Comparison of ENCODE assay signal across 21 cellular contexts in the genomic region with DNA sequence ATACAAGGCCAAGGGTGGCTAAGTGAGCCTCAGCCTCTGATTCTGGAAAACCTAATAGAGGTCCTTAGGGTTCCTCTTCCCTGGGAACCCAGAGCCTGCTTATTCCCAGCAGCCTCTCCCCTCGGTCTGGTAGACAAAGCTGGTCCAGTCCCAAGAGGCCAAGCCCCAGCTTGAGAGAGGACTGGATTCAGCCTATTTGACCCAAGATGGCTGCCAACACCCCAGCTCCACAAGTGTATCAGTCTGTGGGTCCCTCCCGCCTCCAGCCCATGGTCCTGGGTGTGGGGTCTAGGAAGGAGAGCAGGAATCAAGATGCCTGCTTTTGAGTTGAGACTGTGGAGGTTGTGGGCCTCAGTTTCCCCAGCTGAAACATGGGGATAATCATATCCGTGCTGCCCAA. TPM values are rescaled to one million over a fixed set of nuclear protein-coding genes. Genes with fewer than 3 reads are reported as not detected.
DNase-seq lines count a peak whose midpoint lies in the region; ATAC-seq, FAIRE-seq and TF ChIP-seq lines count a peak whose summit lies in the region.
"Had no signal": no experiment of that assay in that cellular context is flagged by ENCODE, and none has a peak within 500 bp of the region (broad histone marks: within the 10 kb centered on the region; RNA-seq: fewer than 3 reads in every experiment).

No MANE protein-coding gene starts in this region.

- H3K9me2 ChIP-seq in SU-DHL-6 (replicated peaks; ENCODE audit: insufficient read depth, low read length) (no peaks in the 10 kb centered on the region), SK-N-SH (no peaks in the 10 kb centered on the region)

- H3K79me2 ChIP-seq in SU-DHL-6 (ENCODE audit: insufficient read depth, low read length) (no peaks in the 10 kb centered on the region), SK-N-SH (ENCODE audit: insufficient read depth) (no peaks in the 10 kb centered on the region)

- H3K4me3 ChIP-seq in SU-DHL-6 (ENCODE audit: insufficient read depth, low read length, poor library complexity, severe bottlenecking) (no peak overlapping the region), pancreas (no peak overlapping the region), SK-N-SH (ENCODE audit: low read depth in 2 of 2, low read length in 1 of 2) (no peak overlapping the region)
- H3K4me3 ChIP-seq: cardiac muscle cell, SK-N-MC, thoracic aorta had no signal

- H3K27me3 ChIP-seq in SU-DHL-6 (ENCODE audit: low read length) (no peaks in the 10 kb centered on the region), foreskin keratinocyte (no peaks in the 10 kb centered on the region), pancreas (no peaks in the 10 kb centered on the region), SK-N-SH (ENCODE audit: insufficient read depth) (no peaks in the 10 kb centered on the region)
- H3K27me3 ChIP-seq: BE2C, cardiac muscle cell had no signal

- TF ChIP-seq CTCF in C4-2B (conservative IDR thresholded peaks at IDR 0.05) (no peak), SU-DHL-6 (IDR thresholded peaks at IDR 0.05; ENCODE audit: insufficient read depth, low read length, poor library complexity, severe bottlenecking) (no peak), foreskin keratinocyte (conservative IDR thresholded peaks at IDR 0.05) (no peak), pancreas (IDR thresholded peaks at IDR 0.05) (no peak), SK-N-SH (IDR thresholded peaks at IDR 0.05) (no peak)

- intact Hi-C loops in pancreas (cut with DNase I) (no loop called here), left cardiac atrium (cut with DNase I) (no loop called here)

- H3K9ac ChIP-seq in SU-DHL-6 (ENCODE audit: low read length) (no peak overlapping the region), SK-N-SH (no peak overlapping the region)

- ATAC-seq in foreskin keratinocyte (no peak), pancreas (no peak), left cardiac atrium (no peak), GM21825 (IDR thresholded peaks at IDR 0.05; ENCODE audit: unreplicated experiment) (no peak)
- ATAC-seq: activated CD8-positive, alpha-beta T cell treated with anti-CD3 and anti-CD28 coated beads, Interleukin-2, amount 10 ng/mL, durations not matched to agents 7 days and 5 days had no signal

- H3K9me3 ChIP-seq in SU-DHL-6 (ENCODE audit: insufficient read depth, low read length): no peaks in the 10 kb centered on the region
- no peaks in the 10 kb centered on the region for H3K9me3 ChIP-seq in pancreas
- no peaks in the 10 kb centered on the region for H3K9me3 ChIP-seq in SK-N-SH
- H3K9me3 ChIP-seq: BE2C, thoracic aorta had no signal

- CTCF ChIA-PET in SK-N-SH (lab: Yijun Ruan, JAX): interaction anchor here (0.8 to 38.3 kb wide), 7 partner anchors 12 to 248 kb away, joined by 3 to 1368 read pairs (median 6); partner anchors contain the start of gene NUAK2

- H3K4me1 ChIP-seq in foreskin keratinocyte (peaks cover 5% of the 10 kb centered on the region), pancreas (peaks cover 14 to 17% (median 16%) of the 10 kb centered on the region in 3 donors), SK-N-SH (ENCODE audit: control insufficient read depth in 1 of 2, insufficient read depth in 2 of 2, low read depth in 1 of 2, low read length in 1 of 2) (peaks cover 3 to 5% of the 10 kb centered on the region in 2 experiments; a peak in 3 of 4 replicates)
- H3K4me1 ChIP-seq: BE2C had no signal

- 85 to 92% methylated on average over 3 of the region's 3 CpGs for WGBS in pancreas, 2 donors
- WGBS in SK-N-SH (ENCODE audit: low lambda C conversion rate): 94% methylated on average over 2 of the region's 3 CpGs

- H3F3A ChIP-seq in SU-DHL-6 (ENCODE audit: insufficient read depth) (peaks cover 7% of the 10 kb centered on the region; the same call in 1 of the 2 replicates), SK-N-SH (replicated peaks; ENCODE audit: insufficient read depth) (no peaks in the 10 kb centered on the region)

- no peak for FAIRE-seq in pancreas (lab: Jason Lieb, UNC)
- FAIRE-seq: endometrium, GM18507 had no signal

- no peak overlapping the region for H3K4me2 ChIP-seq in SU-DHL-6 (ENCODE audit: low read depth, low read length, poor library complexity, severe bottlenecking)
- H3K4me2 ChIP-seq in SK-N-SH: no peak overlapping the region

- H3K27ac ChIP-seq in C4-2B (peak overlapping the region; percentile 34), SU-DHL-6 (ENCODE audit: low read depth, low read length) (peak overlapping the region; percentile 80; the same call in 1 of the 2 replicates), foreskin keratinocyte (peak overlapping the region; percentile 43), pancreas (peak overlapping the region; percentile 49 to 72 (median 57)), SK-N-SH (ENCODE audit: low read depth in 2 of 2, low read length in 1 of 2) (no peak overlapping the region)
- H3K27ac ChIP-seq: cardiac muscle cell, SK-N-MC, thoracic aorta had no signal

- TF ChIP-seq EP300 in SK-N-SH (IDR thresholded peaks at IDR 0.05; ENCODE audit: borderline replicate concordance in 1 of 2, low read depth in 1 of 2, low read length in 1 of 2): no peak

- DNase-seq in foreskin keratinocyte (no peak), pancreas (no peak), SK-N-SH (no peak), AG08395 (ENCODE audit: low spot score) (no peak), left cardiac atrium (no peak)
- DNase-seq: activated CD8-positive, alpha-beta T cell treated with anti-CD3 and anti-CD28 coated beads, Interleukin-2, amount 10 ng/mL, durations not matched to agents 7 days and 5 days; BE2C; Calu3; DND-41; islet precursor cell; NCI-H1436; occipital lobe; stimulated activated naive CD4-positive, alpha-beta T cell treated with Interleukin-2 at 50 U/mL for 16 hours had no signal

- POLR2A ChIA-PET in SK-N-SH (lab: Yijun Ruan, JAX): no interaction called here

- no peaks in the 10 kb centered on the region for H3K36me3 ChIP-seq in SU-DHL-6 (ENCODE audit: low read length)
- H3K36me3 ChIP-seq in pancreas: no peaks in the 10 kb centered on the region
- no peaks in the 10 kb centered on the region for H3K36me3 ChIP-seq in SK-N-SH (replicated peaks in 1 of 2; ENCODE audit: control insufficient read depth in 1 of 2, insufficient read depth in 2 of 2, low read length in 1 of 2)
- H3K36me3 ChIP-seq: BE2C, cardiac muscle cell, thoracic aorta had no signal

- no peak for TF ChIP-seq RAD21 in SK-N-SH (IDR thresholded peaks at IDR 0.05; ENCODE audit: low read length)

- H4K20me1 ChIP-seq in SU-DHL-6 (ENCODE audit: low read depth, low read length): no peaks in the 10 kb centered on the region
- H4K20me1 ChIP-seq in SK-N-SH (ENCODE audit: insufficient read depth): no peaks in the 10 kb centered on the region

- no peak overlapping the region for H2AFZ ChIP-seq in SU-DHL-6 (ENCODE audit: low read depth, low read length, severe bottlenecking)
- H2AFZ ChIP-seq in SK-N-SH (ENCODE audit: low read depth): no peak overlapping the region

TF ChIP-seq in SK-N-SH, 30 proteins besides CTCF, POLR2A, EP300 and RAD21:
- TF ChIP-seq MAX (IDR thresholded peaks at IDR 0.05; ENCODE audit: low read depth) (no peak), POLR2AphosphoS5 (IDR thresholded peaks at IDR 0.05; ENCODE audit: low read depth, low read length) (no peak), JUND (IDR thresholded peaks at IDR 0.05) (no peak), MEF2A (IDR thresholded peaks at IDR 0.05; ENCODE audit: borderline replicate concordance, low read depth) (no peak)
TF ChIP-seq in SK-N-SH: peak in this region for 0.

RNA-seq across cellular contexts. Expression of gene NUAK2, which starts 45.6 kb away (rescaled TPM):
- total RNA-seq in foreskin keratinocyte (15.1 and 21.6 TPM in 2 replicates), pancreas (10 to 100 TPM in 2 of 6 donors, 1 to 10 TPM in 4; 6.3 to 14.4 (median 8.6) TPM), left cardiac atrium (1 to 10 TPM; 1.2 to 1.4 TPM)
- polyA plus RNA-seq in foreskin keratinocyte (9.5 and 12.4 TPM in 2 replicates), pancreas (1 to 10 TPM; 7.9 to 9.5 TPM), SK-N-SH (2012; rRNA removed) (6.8 and 11.1 TPM in 2 replicates)
- 4.4 and 6.4 TPM in 2 replicates for polyA plus RNA-seq in SK-N-SH (2012; cell fraction: cytosol; rRNA removed)
- 13.2 and 14.3 TPM in 2 replicates for polyA plus RNA-seq in SK-N-SH (2012; cell fraction: nucleus; rRNA removed)

RNA-seq across cellular contexts. Expression of gene TMCC2, which starts 48.2 kb away (rescaled TPM):
- total RNA-seq in foreskin keratinocyte (1.7 and 1.8 TPM in 2 replicates), pancreas (1 to 10 TPM in 3 of 6 donors, under 1 TPM in 3; 0.55 to 1.8 (median 0.94) TPM), left cardiac atrium (10 to 100 TPM in 1 of 2 donors, 1 to 10 TPM in 1; 7.3 to 11.9 TPM)
- polyA plus RNA-seq in foreskin keratinocyte (1.4 and 1.5 TPM in 2 replicates), pancreas (1 to 10 TPM; 2.6 to 4.3 TPM), SK-N-SH (2012; rRNA removed) (5.3 and 6.0 TPM in 2 replicates)
- 3.0 and 4.9 TPM in 2 replicates for polyA plus RNA-seq in SK-N-SH (2012; cell fraction: cytosol; rRNA removed)
- 5.9 and 6.8 TPM in 2 replicates for polyA plus RNA-seq in SK-N-SH (2012; cell fraction: nucleus; rRNA removed)

Comparison
In these comparisons a context has a peak if more than half of its experiments do, and no peak if none do; other contexts are left out.
1. H3K27ac ChIP-seq: peak in C4-2B (single experiment), SU-DHL-6 (single experiment), foreskin keratinocyte (single experiment) and pancreas (4 of 4); none in SK-N-SH (0 of 2).